Comparison of ENCODE assay signal across 8 cellular contexts in the genomic region with DNA sequence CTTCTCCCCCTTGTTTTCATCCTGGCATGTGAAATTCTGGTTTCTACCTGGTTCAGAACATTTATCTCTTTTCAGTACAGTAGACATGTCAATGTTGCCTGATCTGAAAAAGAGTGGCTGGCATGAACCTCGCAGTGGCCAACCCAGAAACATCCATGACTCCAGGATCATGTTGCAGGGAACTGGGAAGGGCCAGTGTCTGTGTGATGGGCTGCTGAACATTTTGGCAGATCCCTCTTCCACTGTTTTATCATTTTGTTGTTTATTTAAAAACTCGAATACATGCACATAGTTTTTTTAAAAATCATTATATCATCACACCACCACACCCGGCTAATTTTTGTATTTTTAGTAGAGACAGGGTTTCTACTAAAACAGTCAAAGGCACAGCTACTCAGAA. TPM values are rescaled to one million over a fixed set of nuclear protein-coding genes. Genes with fewer than 3 reads are reported as not detected.
"Had no signal": no experiment of that assay in that cellular context is flagged by ENCODE, and none has a peak within 500 bp of the region (broad histone marks: within the 10 kb centered on the region; RNA-seq: fewer than 3 reads in every experiment).

No MANE protein-coding gene starts in this region.

- DNase-seq: GOT3, H9, HCEC 1CT, IMR-90 had no signal

- ATAC-seq: K562 had no signal

- H3K27ac Mint-ChIP-seq: H9 had no signal

- H3K9me3 Mint-ChIP-seq: H9 had no signal

- H3K4me3 Mint-ChIP-seq: H9 had no signal

- FAIRE-seq: H54, HTR-8/SVneo, K562 had no signal

- H3K4me3 ChIP-seq: K562 had no signal

RNA-seq across cellular contexts. Expression of gene WFDC3, which starts 19.0 kb away (rescaled TPM):
- total RNA-seq: H9, HT-29, K562 had no signal

RNA-seq across cellular contexts. Expression of gene SPINT4, which starts 50.5 kb away (rescaled TPM):
- total RNA-seq: H9, HT-29, IMR-90, K562 had no signal
- polyA plus RNA-seq: IMR-90, K562 had no signal

RNA-seq across cellular contexts. Expression of gene TNNC2, which starts 54.4 kb away (rescaled TPM):
- total RNA-seq: IMR-90, K562 had no signal
- polyA plus RNA-seq: K562 had no signal
